In the genomic region with DNA sequence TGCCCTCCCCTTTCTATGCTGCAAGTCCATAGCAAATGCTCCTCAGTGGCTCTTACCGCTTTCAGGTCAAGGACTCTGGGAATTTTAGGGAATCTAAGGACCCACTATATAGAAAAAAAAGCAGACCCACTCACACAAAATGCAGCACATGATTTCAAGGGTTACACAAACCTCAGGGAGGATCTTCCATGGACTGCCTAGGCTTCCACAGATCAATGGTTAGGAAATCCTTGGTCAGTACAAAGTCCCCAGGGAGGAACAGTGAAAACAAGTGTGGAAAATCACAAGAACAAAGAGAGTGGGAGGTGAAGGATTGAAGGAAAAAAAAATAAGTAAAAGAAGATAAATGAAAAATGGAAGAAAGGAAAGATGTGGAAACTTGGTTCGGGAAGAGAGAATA, we compare ENCODE assay signal across 28 cellular contexts.
"Had no signal": no experiment of that assay in that cellular context is flagged by ENCODE, and none has a peak within 500 bp of the region (broad histone marks: within the 10 kb centered on the region; RNA-seq: fewer than 3 reads in every experiment).

No MANE protein-coding gene starts in this region.

- DNase-seq: activated CD4-positive, alpha-beta T cell treated with anti-CD3 and anti-CD28 coated beads for 48 hours; activated CD4-positive, alpha-beta T cell treated with anti-CD3 and anti-CD28 coated beads, Interleukin-2, amount 50 U/mL, for 4 hours; activated CD8-positive, alpha-beta memory T cell treated with anti-CD3 and anti-CD28 coated beads, Interleukin-2, amount 50 U/mL, for 48 hours; activated CD8-positive, alpha-beta T cell treated with anti-CD3 and anti-CD28 coated beads, Interleukin-2, amount 10 ng/mL, durations not matched to agents 7 days and 5 days; activated effector memory CD4-positive, alpha-beta T cell treated with Interleukin-2 at 50 U/mL for 16 hours; activated naive CD4-positive, alpha-beta T cell; activated T-cell treated with anti-CD3 and anti-CD28 coated beads, Interleukin-2, amount 50 U/mL, for 1 hour; brain microvascular endothelial cell; MG63; NCI-H1105; NCI-H1436; NCI-H1694 treated with DMSO at 0.1 percent for 48 hours; NCI-H2029 treated with DMSO at 0.1 percent for 48 hours; NCI-H345; NCI-H510A; NCI-H526 treated with DMSO at 0.1 percent for 48 hours; NCI-H82; NK-92 treated with Interleukin-12 subunit alpha and Interleukin-12 subunit beta, amount 100 ng/mL, for 24 hours; OCI-M1; Right ventricle myocardium superior had no signal

- H3K27ac Mint-ChIP-seq: activated CD8-positive, alpha-beta T cell treated with anti-CD3 and anti-CD28 coated beads, Interleukin-2, amount 10 ng/mL, durations not matched to agents 7 days and 5 days; activated naive CD8-positive, alpha-beta T cell; T-helper 1 cell treated with Interleukin-12 subunit alpha and Interleukin-12 subunit beta and Interleukin-4 antibody, amounts not matched to agents 30 μg/mL and 1 μg/mL, for 36 hours had no signal

- H3K4me3 Mint-ChIP-seq: activated CD8-positive, alpha-beta T cell treated with anti-CD3 and anti-CD28 coated beads, Interleukin-2, amount 10 ng/mL, durations not matched to agents 7 days and 5 days; activated naive CD8-positive, alpha-beta T cell; T-helper 1 cell treated with Interleukin-12 subunit alpha and Interleukin-12 subunit beta and Interleukin-4 antibody, amounts not matched to agents 30 μg/mL and 1 μg/mL, for 36 hours had no signal

- H3K4me3 ChIP-seq: cardiac muscle cell, MG63, SJSA1 had no signal

- H3K9me3 ChIP-seq: MG63, SJSA1 had no signal

- H3K36me3 Mint-ChIP-seq: activated naive CD8-positive, alpha-beta T cell had no signal

- H3K4me1 ChIP-seq: SJSA1 had no signal

- H3K27ac ChIP-seq: brain microvascular endothelial cell, cardiac muscle cell, RWPE1, SJSA1 had no signal

- H3K27me3 ChIP-seq: brain microvascular endothelial cell, cardiac muscle cell, MG63, SJSA1 had no signal

- H3K27me3 Mint-ChIP-seq: activated naive CD8-positive, alpha-beta T cell had no signal

- ATAC-seq: activated CD4-positive, CD25-positive, alpha-beta regulatory T cell treated with anti-CD3 and anti-CD28 coated beads, Interleukin-2, amount 50 U/mL, for 24 hours; activated CD8-positive, alpha-beta T cell treated with anti-CD3 and anti-CD28 coated beads, Interleukin-2, amount 10 ng/mL, durations not matched to agents 7 days and 5 days; Panc1; SK-N-SH treated with all-trans-retinoic acid at 6 μM for 48 hours had no signal

- H3K36me3 ChIP-seq: brain microvascular endothelial cell, cardiac muscle cell, MG63, SJSA1 had no signal
